In genomic region chrX:20463296-20464075, GRCh38 we compare ENCODE assay signal across 20 cellular contexts.
A peak's percentile ranks its signal among the peaks of the same experiment; 100 is the strongest.
DNase-seq lines count a peak whose midpoint lies in the region; ATAC-seq and TF ChIP-seq lines count a peak whose summit lies in the region.
"Had no signal": no experiment of that assay in that cellular context is flagged by ENCODE, and none has a peak within 500 bp of the region (broad histone marks: within the 10 kb centered on the region; RNA-seq: fewer than 3 reads in every experiment).

No MANE protein-coding gene starts in this region.

- peak overlapping the region in 1 of 8 donors; percentile 37 for H3K27ac Mint-ChIP-seq in CD8-positive, alpha-beta memory T cell
- H3K27ac Mint-ChIP-seq: activated T-helper 2 cell treated with anti-CD3 and anti-CD28 coated beads, Interferon-gamma antibody, Interleukin-2, Interleukin-4, amounts not matched to agents 10 μg/mL and 5 μg/mL and 100 μg/mL, durations not matched to agents 14 hours and 24 hours and 36 hours; nephron progenitor cell had no signal

- no peaks in the 10 kb centered on the region for H3K27me3 Mint-ChIP-seq in CD8-positive, alpha-beta memory T cell
- H3K27me3 Mint-ChIP-seq: CD4-positive, alpha-beta memory T cell had no signal

- ATAC-seq in GM18502 (IDR thresholded peaks at IDR 0.05; ENCODE audit: poor library complexity, unreplicated experiment) = peak; percentile 76
- peak; percentile 65 for ATAC-seq in HG02571 (IDR thresholded peaks at IDR 0.05; ENCODE audit: unreplicated experiment)
- ATAC-seq in GM21515 (IDR thresholded peaks at IDR 0.05; ENCODE audit: unreplicated experiment) = no peak

- no peaks in the 10 kb centered on the region for H3K9me3 ChIP-seq in CD8-positive, alpha-beta memory T cell (ENCODE audit: low read length)
- H3K9me3 ChIP-seq: prostate gland had no signal

- H3K27me3 ChIP-seq in CD8-positive, alpha-beta memory T cell (ENCODE audit: insufficient read depth, low read length, poor library complexity, severe bottlenecking) = no peaks in the 10 kb centered on the region

- no peak for DNase-seq in CD8-positive, alpha-beta memory T cell
- DNase-seq in NCI-H1105 (lab: John Stamatoyannopoulos, UW) = peak; percentile 44
- DNase-seq in NCI-H524 (lab: John Stamatoyannopoulos, UW) = no peak
- DNase-seq in GM13977 (ENCODE audit: low spot score) = no peak
- DNase-seq in NCI-H1694 (lab: John Stamatoyannopoulos, UW) = no peak
- DNase-seq: CD4-positive, alpha-beta memory T cell; erythroblast; GOT3; Karpas-422; mesenchymal stem cell; NCI-H510A; nephron progenitor cell; SHP77; stimulated activated CD4-positive, alpha-beta T cell treated with anti-CD3 and anti-CD28 coated beads, Interleukin-4, amount 100 ng/mL, for 24 hours had no signal

- no peak overlapping the region for H3K27ac ChIP-seq in CD8-positive, alpha-beta memory T cell (ENCODE audit: low read depth, low read length)
- H3K27ac ChIP-seq: prostate gland had no signal

- peaks cover 10 to 36% (median 24%) of the 10 kb centered on the region in 3 donors for H3K4me1 Mint-ChIP-seq in CD8-positive, alpha-beta memory T cell

- peaks cover 5% of the 10 kb centered on the region for H3K4me1 ChIP-seq in CD8-positive, alpha-beta memory T cell (ENCODE audit: insufficient read depth, low read length)
- H3K4me1 ChIP-seq: prostate gland had no signal

- no peak for TF ChIP-seq CTCF in GM13977 (IDR thresholded peaks at IDR 0.05; ENCODE audit: extremely low read depth, insufficient read depth, missing control alignments)

- H3K4me3 ChIP-seq in CD8-positive, alpha-beta memory T cell (ENCODE audit: low read length) = no peak overlapping the region
- H3K4me3 ChIP-seq: prostate gland, smooth muscle cell had no signal

- no peaks in the 10 kb centered on the region for H3K9me3 Mint-ChIP-seq in CD8-positive, alpha-beta memory T cell

- no peaks in the 10 kb centered on the region for H3K36me3 Mint-ChIP-seq in CD8-positive, alpha-beta memory T cell
- H3K36me3 Mint-ChIP-seq: CD4-positive, alpha-beta memory T cell had no signal

- peak overlapping the region in 4 of 7 donors; percentile 18 to 75 (median 29) for H3K4me3 Mint-ChIP-seq in CD8-positive, alpha-beta memory T cell
- H3K4me3 Mint-ChIP-seq: nephron progenitor cell had no signal

- no peaks in the 10 kb centered on the region for H3K36me3 ChIP-seq in CD8-positive, alpha-beta memory T cell (ENCODE audit: insufficient read depth, low read length)
- H3K36me3 ChIP-seq: prostate gland had no signal

- CTCF ChIA-PET in CD8-positive, alpha-beta memory T cell (lab: Charles Lee) = no interaction called here

- POLR2A ChIA-PET in CD8-positive, alpha-beta memory T cell (lab: Charles Lee) = no interaction called here

- in situ Hi-C loops in GM13977 (cut with MboI; ENCODE audit: low pct_unique_long_range_greater_than_20kb, low sequenced_read_pairs, unreplicated experiment) = no loop called here
